8 cellular contexts compared by ENCODE assay signal in genomic region chr9:30075451-30076199, GRCh38.
A peak's percentile ranks its signal among the peaks of the same experiment; 100 is the strongest.
DNase-seq lines count a peak whose midpoint lies in the region; ATAC-seq and TF ChIP-seq lines count a peak whose summit lies in the region.

No MANE protein-coding gene starts in this region.

- H3K27me3 Mint-ChIP-seq in osteocyte (ENCODE audit: unreplicated experiment) = no peaks in the 10 kb centered on the region

- no peaks in the 10 kb centered on the region for H3K27me3 ChIP-seq in heart left ventricle

- no peaks in the 10 kb centered on the region for H3K9me3 ChIP-seq in heart left ventricle

- no peaks in the 10 kb centered on the region for H3K36me3 Mint-ChIP-seq in osteocyte (ENCODE audit: unreplicated experiment)

- ATAC-seq in GM21528 (IDR thresholded peaks at IDR 0.05; ENCODE audit: low FRiP score, unreplicated experiment) (peak; percentile 86), heart left ventricle (no peak)

- H3K4me1 Mint-ChIP-seq in osteocyte (ENCODE audit: unreplicated experiment) = no peaks in the 10 kb centered on the region

- H3K4me1 ChIP-seq in heart left ventricle = no peaks in the 10 kb centered on the region

- 39 to 71% (median 68%) methylated on average over 3 of the region's 3 CpGs for WGBS in heart left ventricle, 4 donors

- H3K4me3 ChIP-seq in GM12865 (ENCODE audit: low read depth, low read length) = no peak overlapping the region
- H3K4me3 ChIP-seq in heart left ventricle = no peak overlapping the region

- H3K4me3 Mint-ChIP-seq in osteocyte (ENCODE audit: unreplicated experiment) = no peak overlapping the region

- peaks cover 19% of the 10 kb centered on the region for H3K9me3 Mint-ChIP-seq in osteocyte (ENCODE audit: unreplicated experiment)

- H3K36me3 ChIP-seq in heart left ventricle = no peaks in the 10 kb centered on the region

- TF ChIP-seq CTCF in GM12865 (IDR thresholded peaks at IDR 0.05; ENCODE audit: insufficient read depth, low read depth, low read length, missing control alignments) = no peak
- TF ChIP-seq CTCF in osteocyte (IDR thresholded peaks at IDR 0.05) = no peak
- TF ChIP-seq CTCF in heart left ventricle (IDR thresholded peaks at IDR 0.05) = no peak

- no peak for TF ChIP-seq POLR2A in heart left ventricle (IDR thresholded peaks at IDR 0.05)

- no peak overlapping the region for H3K27ac Mint-ChIP-seq in osteocyte (ENCODE audit: unreplicated experiment)

- H3K27ac ChIP-seq in epithelial cell of prostate (no peak overlapping the region), heart left ventricle (no peak overlapping the region)

- DNase-seq in GM12865 (ENCODE audit: low read depth) = peak; percentile 74
- DNase-seq in HK-2 (ENCODE audit: unreplicated experiment) = peak; percentile 59
- DNase-seq in epithelial cell of prostate (ENCODE audit: low read depth, low spot score) = peak; percentile 78
- DNase-seq in GDM1 (lab: John Stamatoyannopoulos, UW) = no peak
- no peak for DNase-seq in NCI-H1048 (lab: John Stamatoyannopoulos, UW)
- DNase-seq in osteocyte (ENCODE audit: extremely low spot score, unreplicated experiment) = no peak
- no peak for DNase-seq in heart left ventricle

- intact Hi-C loops in heart left ventricle (cut with DNase I) = no loop called here

Comparison
In these comparisons a context has a peak if more than half of its experiments do, and no peak if none do; other contexts are left out.
1. DNase-seq: peak in GM12865 (single experiment), HK-2 (single experiment) and epithelial cell of prostate (single experiment); none in GDM1 (single experiment), NCI-H1048 (single experiment), osteocyte (single experiment) and heart left ventricle (0 of 5).